8 cellular contexts compared by ENCODE assay signal in genomic region chr10:46367209-46367608, GRCh38. TPM values are rescaled to one million over a fixed set of nuclear protein-coding genes. Genes with fewer than 3 reads are reported as not detected.
"Had no signal": no experiment of that assay in that cellular context is flagged by ENCODE, and none has a peak within 500 bp of the region (broad histone marks: within the 10 kb centered on the region; RNA-seq: fewer than 3 reads in every experiment).

No MANE protein-coding gene starts in this region.

RNA-seq across cellular contexts. Expression of gene ANXA8L1, which starts 8.4 kb away (rescaled TPM):
- total RNA-seq: kidney, left colon, left ventricle myocardium inferior, lung microvascular endothelial cell, mesenteric fat pad, mucosa of descending colon, mucosa of gallbladder, myocyte had no signal
